In genomic region chrX:41543022-41543421, GRCh38 we compare ENCODE assay signal across 1 cellular context.
A peak's percentile ranks its signal among the peaks of the same experiment; 100 is the strongest.
TF ChIP-seq lines count a peak whose summit lies in the region.

No MANE protein-coding gene starts in this region.

TF ChIP-seq in K562, 482 proteins besides CTCF, POLR2A, EP300 and RAD21:
- TF ChIP-seq ATF3 (IDR thresholded peaks at IDR 0.05) (0 out of 2 replicates have a peak, but pooled peaks have one; percentile 10), ATF3 (CRISPR knock-in tag; conservative IDR thresholded peaks at IDR 0.05) (no peak), ZC3H8 (IDR thresholded peaks at IDR 0.05) (no peak)
